Comparison of ENCODE assay signal across 8 cellular contexts in the genomic region with DNA sequence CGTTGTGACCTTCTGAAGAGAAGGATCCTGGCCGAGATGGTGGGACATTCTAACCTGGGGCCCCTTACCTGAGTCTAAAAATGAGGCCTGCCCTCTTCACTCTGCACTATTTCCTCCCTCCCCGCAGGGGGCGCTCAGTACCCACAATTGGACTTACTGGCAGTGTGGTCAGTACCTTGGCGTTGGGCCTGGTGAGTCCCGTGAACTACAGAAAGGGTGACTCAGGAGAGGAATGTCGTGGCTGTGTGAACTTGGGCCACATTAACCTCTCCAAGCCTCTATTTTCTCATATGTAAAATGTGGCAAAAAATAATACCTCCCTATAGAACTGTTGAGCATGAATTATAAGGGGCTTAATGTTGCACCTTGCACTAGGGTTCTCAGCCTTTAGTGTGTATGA. TPM values are rescaled to one million over a fixed set of nuclear protein-coding genes. Genes with fewer than 3 reads are reported as not detected.
DNase-seq lines count a peak whose midpoint lies in the region; ATAC-seq and TF ChIP-seq lines count a peak whose summit lies in the region.

No MANE protein-coding gene starts in this region.

- ATAC-seq in HG03520 (IDR thresholded peaks at IDR 0.05; ENCODE audit: unreplicated experiment) = no peak

- no peaks in the 10 kb centered on the region for H3K9me2 ChIP-seq in OCI-LY1 (ENCODE audit: low read depth, low read length)

- DNase-seq in DMS53 treated with DMSO at 0.1 percent for 48 hours (lab: John Stamatoyannopoulos, UW; ENCODE audit: unreplicated experiment) (peak; percentile 91), HL-60 (ENCODE audit: low read depth in 1 of 2, low spot score in 1 of 2) (peak; percentile 45 to 80), activated T-cell treated with anti-CD3 and anti-CD28 coated beads for 4 hours (peak; percentile 51), epithelial cell of proximal tubule (ENCODE audit: low read depth) (peak; percentile 86)
- DNase-seq in stimulated activated CD8-positive, alpha-beta memory T cell treated with anti-CD3 and anti-CD28 coated beads, Interleukin-4, amount 100 ng/mL, for 4 hours (ENCODE audit: low read depth in 2 of 2, low spot score in 1 of 2) = peak; percentile 24 to 40

- no peaks in the 10 kb centered on the region for H3F3A ChIP-seq in OCI-LY1 (ENCODE audit: insufficient read depth, low read length)

- H3K4me1 ChIP-seq in OCI-LY1 (ENCODE audit: insufficient read depth, low read length, severe bottlenecking) (peaks cover 11% of the 10 kb centered on the region), muscle layer of colon (ENCODE audit: insufficient read depth, low read length) (peaks cover 20% of the 10 kb centered on the region)

- no peaks in the 10 kb centered on the region for H4K20me1 ChIP-seq in OCI-LY1 (ENCODE audit: insufficient read depth, low read length)

- TF ChIP-seq CTCF in HL-60 (IDR thresholded peaks at IDR 0.05; ENCODE audit: insufficient read depth, low read length) (peak; percentile 76), OCI-LY1 (IDR thresholded peaks at IDR 0.05; ENCODE audit: low read length) (peak; percentile 96), epithelial cell of proximal tubule (conservative IDR thresholded peaks at IDR 0.05; ENCODE audit: low read depth, low read length) (peak; percentile 88)

- no peaks in the 10 kb centered on the region for H3K9me3 ChIP-seq in OCI-LY1 (ENCODE audit: low read length)
- no peaks in the 10 kb centered on the region for H3K9me3 ChIP-seq in muscle layer of colon (ENCODE audit: low read length)

- H3K79me2 ChIP-seq in OCI-LY1 (ENCODE audit: insufficient read depth, low read length) = no peaks in the 10 kb centered on the region

- H3K36me3 ChIP-seq in OCI-LY1 (ENCODE audit: insufficient read depth, low read length) = no peaks in the 10 kb centered on the region
- H3K36me3 ChIP-seq in muscle layer of colon (ENCODE audit: insufficient read depth, low read length) = peaks cover 39% of the 10 kb centered on the region

- no peak overlapping the region for H3K4me2 ChIP-seq in OCI-LY1 (ENCODE audit: low read length)

- H3K4me3 ChIP-seq in HL-60 (replicated peaks; ENCODE audit: insufficient read depth, low read length) (no peak overlapping the region), OCI-LY1 (ENCODE audit: low read depth, low read length, poor library complexity, severe bottlenecking) (no peak overlapping the region), epithelial cell of proximal tubule (ENCODE audit: low read depth, low read length) (peak overlapping the region; percentile 5), muscle layer of colon (ENCODE audit: low read depth in 1 of 2, low read length in 2 of 2) (no peak overlapping the region)

- H2AFZ ChIP-seq in OCI-LY1 (ENCODE audit: low read length) = no peak overlapping the region

- H3K27ac ChIP-seq in HL-60 (replicated peaks) = no peak overlapping the region
- no peak overlapping the region for H3K27ac ChIP-seq in OCI-LY1 (ENCODE audit: low read depth, low read length, poor library complexity, severe bottlenecking)
- peak overlapping the region; percentile 83 for H3K27ac ChIP-seq in muscle layer of colon (ENCODE audit: low read depth, low read length)

- no peak overlapping the region for H3K9ac ChIP-seq in OCI-LY1 (ENCODE audit: low read length)
- H3K9ac ChIP-seq in muscle layer of colon (ENCODE audit: low read length) = peak overlapping the region; percentile 34

- H3K27me3 ChIP-seq in HL-60 (ENCODE audit: insufficient read depth, poor library complexity, severe bottlenecking) = no peaks in the 10 kb centered on the region
- no peaks in the 10 kb centered on the region for H3K27me3 ChIP-seq in OCI-LY1 (ENCODE audit: insufficient read depth, low read length)
- H3K27me3 ChIP-seq in muscle layer of colon (ENCODE audit: control insufficient read depth in 1 of 2, insufficient read depth in 2 of 2, low read length in 2 of 2) = no peaks in the 10 kb centered on the region

RNA-seq across cellular contexts. Expression of a gene that starts 3.9 kb away (rescaled TPM):
- 17.1 and 18.4 TPM in 2 replicates for total RNA-seq in epithelial cell of proximal tubule

RNA-seq across cellular contexts. Expression of a gene that starts 13.8 kb away (rescaled TPM):
- total RNA-seq in epithelial cell of proximal tubule = not detected in 2 replicates

RNA-seq across cellular contexts. Expression of a gene that starts 25.7 kb away (rescaled TPM):
- 0.58 TPM in 1 of 2 replicates, not detected in the other for total RNA-seq in epithelial cell of proximal tubule

RNA-seq across cellular contexts. Expression of a gene that starts 50.0 kb away (rescaled TPM):
- 2.8 and 3.3 TPM in 2 replicates for total RNA-seq in epithelial cell of proximal tubule

RNA-seq across cellular contexts. Expression of a gene that starts 56.5 kb away (rescaled TPM):
- total RNA-seq in epithelial cell of proximal tubule = 9.8 and 32.6 TPM in 2 replicates

Comparison
In these comparisons a context has a peak if more than half of its experiments do, and no peak if none do; other contexts are left out.
1. DNase-seq: peak in every context shown above with its lines; median percentile 91 in DMS53 treated with DMSO at 0.1 percent for 48 hours; 86 in epithelial cell of proximal tubule; 62 in HL-60; 51 in activated T-cell treated with anti-CD3 and anti-CD28 coated beads for 4 hours; 32 in stimulated activated CD8-positive, alpha-beta memory T cell treated with anti-CD3 and anti-CD28 coated beads, Interleukin-4, amount 100 ng/mL, for 4 hours.